ENCODE assay signal across 13 cellular contexts in the genomic region with DNA sequence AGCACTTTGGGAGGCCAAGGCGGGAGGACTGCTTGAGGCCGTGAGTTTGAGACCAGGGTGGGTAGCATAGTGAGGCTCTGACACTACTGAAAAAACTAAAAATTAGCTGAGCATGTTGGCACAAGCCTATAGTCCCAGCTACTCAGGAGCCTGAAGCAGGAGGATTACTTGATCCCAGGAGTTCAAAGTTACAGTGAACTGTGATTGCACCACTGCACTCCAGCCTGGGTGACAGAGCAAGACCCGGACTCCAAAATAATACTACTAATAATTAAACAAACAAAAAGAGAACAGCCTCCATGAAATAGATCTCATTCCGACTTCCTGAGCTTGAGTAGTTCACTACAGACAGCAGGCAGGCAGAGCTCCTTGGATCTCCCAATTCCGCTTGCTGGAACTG. TPM values are rescaled to one million over a fixed set of nuclear protein-coding genes. Genes with fewer than 3 reads are reported as not detected.
DNase-seq lines count a peak whose midpoint lies in the region; ATAC-seq and TF ChIP-seq lines count a peak whose summit lies in the region.
"Had no signal": no experiment of that assay in that cellular context is flagged by ENCODE, and none has a peak within 500 bp of the region (broad histone marks: within the 10 kb centered on the region; RNA-seq: fewer than 3 reads in every experiment).

No MANE protein-coding gene starts in this region.

- peaks cover 5% of the 10 kb centered on the region for H4K20me1 ChIP-seq in GM23338 (replicated peaks; ENCODE audit: insufficient read depth)

- H3K9me2 ChIP-seq in GM23338 (ENCODE audit: insufficient read depth): no peaks in the 10 kb centered on the region

- H3K79me2 ChIP-seq in GM23338 (replicated peaks; ENCODE audit: insufficient read depth): peaks cover 19% of the 10 kb centered on the region

- H3K27me3 Mint-ChIP-seq in GM23338 (ENCODE audit: insufficient read depth, low read depth, poor library complexity): peaks cover 9% of the 10 kb centered on the region
- no peaks in the 10 kb centered on the region for H3K27me3 Mint-ChIP-seq in stimulated activated memory B cell treated with anti-CD40 and anti-IgM and Interleukin-4, amounts not matched to agents 10 μg/mL and 1 μg/mL and 100 μg/mL, for 72 hours

- H3K4me1 Mint-ChIP-seq in GM23338: peaks cover 1% of the 10 kb centered on the region; the same call in 2 of the 3 replicates
- peaks cover 8% of the 10 kb centered on the region for H3K4me1 Mint-ChIP-seq in stimulated activated memory B cell treated with anti-CD40 and anti-IgM and Interleukin-4, amounts not matched to agents 10 μg/mL and 1 μg/mL and 100 μg/mL, for 72 hours

- H3F3A ChIP-seq in GM23338 (replicated peaks; ENCODE audit: low read depth): no peaks in the 10 kb centered on the region

- H3K27me3 ChIP-seq in GM23338 (ENCODE audit: insufficient read depth): no peaks in the 10 kb centered on the region
- no peaks in the 10 kb centered on the region for H3K27me3 ChIP-seq in liver (ENCODE audit: control insufficient read depth in 4 of 4, insufficient read depth in 4 of 4, low read length in 3 of 4)
- no peaks in the 10 kb centered on the region for H3K27me3 ChIP-seq in spleen (replicated peaks in 1 of 7)

- ATAC-seq in GM23338 (no peak), HG03097 (IDR thresholded peaks at IDR 0.05; ENCODE audit: low FRiP score, unreplicated experiment) (no peak), HG03565 (IDR thresholded peaks at IDR 0.05; ENCODE audit: unreplicated experiment) (no peak)
- ATAC-seq in stimulated activated memory B cell treated with anti-CD40 and anti-IgM and Interleukin-4, amounts not matched to agents 10 μg/mL and 1 μg/mL and 100 μg/mL, for 72 hours: no peak
- ATAC-seq: A549 had no signal

- no peaks in the 10 kb centered on the region for H3K36me3 ChIP-seq in GM23338 (ENCODE audit: insufficient read depth)
- H3K36me3 ChIP-seq in SK-N-MC (ENCODE audit: insufficient read depth, low read length): peaks cover 10% of the 10 kb centered on the region; the same call in 1 of the 2 replicates
- H3K36me3 ChIP-seq in liver (ENCODE audit: control insufficient read depth in 4 of 4, insufficient read depth in 3 of 4, low read depth in 1 of 4, low read length in 3 of 4): no peaks in the 10 kb centered on the region
- H3K36me3 ChIP-seq in spleen: no peaks in the 10 kb centered on the region

- H3K27ac ChIP-seq in GM23338 (ENCODE audit: low read depth) (no peak overlapping the region), SK-N-MC (peak overlapping the region; percentile 92), liver (ENCODE audit: low read depth in 1 of 2, low read length in 2 of 2) (no peak overlapping the region), spleen (peak overlapping the region in 6 of 8 donors; percentile 22 to 100 (median 56))

- 70% methylated on average over 5 of the region's 5 CpGs for WGBS in liver
- WGBS in spleen, 5 donors: 91 to 97% (median 94%) methylated on average over 5 of the region's 5 CpGs

- no peak overlapping the region for H3K4me2 ChIP-seq in GM23338

- H3K36me3 Mint-ChIP-seq in GM23338 (ENCODE audit: low read depth): peaks cover 10% of the 10 kb centered on the region; the same call in 2 of the 3 replicates
- peaks cover 6% of the 10 kb centered on the region for H3K36me3 Mint-ChIP-seq in stimulated activated memory B cell treated with anti-CD40 and anti-IgM and Interleukin-4, amounts not matched to agents 10 μg/mL and 1 μg/mL and 100 μg/mL, for 72 hours
- H3K36me3 Mint-ChIP-seq: CD14-positive monocyte had no signal

- DNase-seq in GM23338 (ENCODE audit: low spot score): no peak
- no peak for DNase-seq in SK-N-MC (ENCODE audit: low read depth, low spot score)
- no peak for DNase-seq in spleen
- DNase-seq: Caco-2; CD8-positive, alpha-beta memory T cell; DND-41; GDM1 had no signal

- no peak overlapping the region for H3K9ac ChIP-seq in SK-N-MC (ENCODE audit: insufficient read length)
- H3K9ac ChIP-seq in liver (ENCODE audit: low read depth in 1 of 2, low read length in 2 of 2): no peak overlapping the region

- peak overlapping the region; percentile 34; the same call in 1 of the 2 replicates for H2AFZ ChIP-seq in GM23338

- no peaks in the 10 kb centered on the region for H3K9me3 ChIP-seq in SK-N-MC (ENCODE audit: low read depth, low read length)
- no peaks in the 10 kb centered on the region for H3K9me3 ChIP-seq in liver (ENCODE audit: control insufficient read depth in 4 of 4, low read length in 3 of 4)
- no peaks in the 10 kb centered on the region for H3K9me3 ChIP-seq in spleen
- H3K9me3 ChIP-seq: A549, Caco-2 had no signal

- TF ChIP-seq RAD21 in liver (IDR thresholded peaks at IDR 0.05): no peak

- no peaks in the 10 kb centered on the region; the same call in 2 of the 3 replicates for H3K9me3 Mint-ChIP-seq in GM23338
- H3K9me3 Mint-ChIP-seq in stimulated activated memory B cell treated with anti-CD40 and anti-IgM and Interleukin-4, amounts not matched to agents 10 μg/mL and 1 μg/mL and 100 μg/mL, for 72 hours: no peaks in the 10 kb centered on the region
- H3K9me3 Mint-ChIP-seq: CD8-positive, alpha-beta memory T cell had no signal

- H3K4me1 ChIP-seq in GM23338 (ENCODE audit: insufficient read depth): peaks cover 8% of the 10 kb centered on the region
- H3K4me1 ChIP-seq in liver (ENCODE audit: control insufficient read depth in 4 of 4, insufficient read depth in 4 of 4, low read length in 3 of 4): peaks cover 0 to 18% (median 7%) of the 10 kb centered on the region in 4 donors
- peaks cover 0 to 27% (median 15%) of the 10 kb centered on the region in 6 donors for H3K4me1 ChIP-seq in spleen

- TF ChIP-seq CTCF in GM23338 (conservative IDR thresholded peaks at IDR 0.05; ENCODE audit: low read depth in 2 of 2) (no peak), liver (IDR thresholded peaks at IDR 0.05; ENCODE audit: low read depth, low read length, missing input control) (no peak), spleen (IDR thresholded peaks at IDR 0.05 in 8 of 11, conservative IDR thresholded peaks at IDR 0.05 in 3 of 11) (no peak)

- H3K4me3 ChIP-seq in GM23338 (no peak overlapping the region), SK-N-MC (no peak overlapping the region), liver (ENCODE audit: low read depth in 1 of 3, low read length in 3 of 3) (no peak overlapping the region), spleen (no peak overlapping the region)
- H3K4me3 ChIP-seq: A549 had no signal

- intact Hi-C loops in spleen (cut with DNase I; ENCODE audit: low total_unique reads): no loop called here

- no peak for TF ChIP-seq POLR2A in spleen (IDR thresholded peaks at IDR 0.05)

- no peak overlapping the region for H3K4me3 Mint-ChIP-seq in GM23338
- no peak overlapping the region for H3K4me3 Mint-ChIP-seq in stimulated activated memory B cell treated with anti-CD40 and anti-IgM and Interleukin-4, amounts not matched to agents 10 μg/mL and 1 μg/mL and 100 μg/mL, for 72 hours
- H3K4me3 Mint-ChIP-seq: CD14-positive monocyte had no signal

- H3K27ac Mint-ChIP-seq in GM23338: peak overlapping the region; percentile 46; the same call in 1 of the 2 replicates
- H3K27ac Mint-ChIP-seq in stimulated activated memory B cell treated with anti-CD40 and anti-IgM and Interleukin-4, amounts not matched to agents 10 μg/mL and 1 μg/mL and 100 μg/mL, for 72 hours: no peak overlapping the region
- H3K27ac Mint-ChIP-seq: CD14-positive monocyte had no signal

TF ChIP-seq in GM23338, 12 proteins besides CTCF, POLR2A, EP300 and RAD21 (continues in another document):
- no peak for TF ChIP-seq EZH2phosphoT487 (IDR thresholded peaks at IDR 0.05; ENCODE audit: unreplicated experiment)

TF ChIP-seq in liver, 16 proteins besides CTCF, POLR2A, EP300 and RAD21:
- TF ChIP-seq HNF4A (conservative IDR thresholded peaks at IDR 0.05): peak; percentile 57 to 72
- no peak for TF ChIP-seq JUND (IDR thresholded peaks at IDR 0.05)
- TF ChIP-seq HNF4G (IDR thresholded peaks at IDR 0.05): peak; percentile 8
- peak; percentile 53 to 64 for TF ChIP-seq RXRA (IDR thresholded peaks at IDR 0.05)
- peak; percentile 42 for TF ChIP-seq SP1 (IDR thresholded peaks at IDR 0.05)

RNA-seq across cellular contexts. Expression of gene RBBP6, which starts 2.7 kb away (rescaled TPM):
- total RNA-seq in GM23338 (2014; rRNA removed; shearing (Covaris generic)): 72.7 and 88.9 TPM in 2 replicates
- polyA plus RNA-seq in GM23338 (2016; fragmentation: Nextera tagmentation; extraction: Ambion mirVana) (40.2 and 40.7 TPM in 2 replicates), liver (10 to 100 TPM in 1 of 2 donors, 1 to 10 TPM in 1; 8.1 to 10.5 TPM), spleen (10 to 100 TPM; 34.3 to 39.1 (median 34.7) TPM)
- total RNA-seq in liver (10 to 100 TPM; 13.1 to 35.8 TPM), spleen (10 to 100 TPM; 63.5 to 83.9 (median 72.7) TPM)

Comparison
In these comparisons a context has a peak if more than half of its experiments do, and no peak if none do; other contexts are left out.
1. H3K27ac ChIP-seq: peak in SK-N-MC (single experiment) and spleen (6 of 8); none in GM23338 (single experiment) and liver (0 of 2).